In the genomic region with DNA sequence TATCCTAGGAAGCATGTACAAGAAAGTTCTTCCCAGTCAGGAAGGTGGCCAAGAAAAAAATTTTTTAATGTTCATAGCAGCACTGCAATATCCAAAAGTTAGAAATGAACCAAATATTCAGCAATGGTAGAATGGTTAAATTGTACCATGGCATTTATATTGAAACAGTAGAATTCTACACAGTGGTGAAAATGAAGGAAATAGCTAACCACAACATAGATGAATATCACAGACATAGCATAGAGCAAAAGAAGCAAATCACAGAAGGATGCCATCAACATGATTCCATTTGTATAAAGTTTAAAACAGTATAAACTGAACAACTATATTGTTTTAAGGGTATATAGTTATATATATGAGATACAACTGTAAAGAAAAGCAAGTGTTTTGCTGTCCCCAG, we compare ENCODE assay signal across 18 cellular contexts. TPM values are rescaled to one million over a fixed set of nuclear protein-coding genes. Genes with fewer than 3 reads are reported as not detected.
DNase-seq lines count a peak whose midpoint lies in the region; ATAC-seq and TF ChIP-seq lines count a peak whose summit lies in the region.
"Had no signal": no experiment of that assay in that cellular context is flagged by ENCODE, and none has a peak within 500 bp of the region (broad histone marks: within the 10 kb centered on the region; RNA-seq: fewer than 3 reads in every experiment).

No MANE protein-coding gene starts in this region.

- no peak overlapping the region for H3K4me3 Mint-ChIP-seq in activated naive CD8-positive, alpha-beta T cell treated with anti-CD3 and anti-CD28 coated beads, Interleukin-2, amount 10 ng/mL, durations not matched to agents 7 days and 5 days
- H3K4me3 Mint-ChIP-seq in activated naive CD8-positive, alpha-beta T cell treated with anti-CD3 and anti-CD28 coated beads, Interleukin-2, amount 50 U/mL, for 24 hours, result no peak overlapping the region
- H3K4me3 Mint-ChIP-seq in HFFc6 (no peak overlapping the region), T-helper 17 cell (no peak overlapping the region)
- no peak overlapping the region for H3K4me3 Mint-ChIP-seq in CD8-positive, alpha-beta memory T cell
- H3K4me3 Mint-ChIP-seq: CD4-positive, alpha-beta T cell; IgD-negative memory B cell had no signal

- peaks cover 20% of the 10 kb centered on the region for H3K4me1 Mint-ChIP-seq in activated naive CD8-positive, alpha-beta T cell treated with anti-CD3 and anti-CD28 coated beads, Interleukin-2, amount 10 ng/mL, durations not matched to agents 7 days and 5 days
- peaks cover 24% of the 10 kb centered on the region for H3K4me1 Mint-ChIP-seq in activated naive CD8-positive, alpha-beta T cell treated with anti-CD3 and anti-CD28 coated beads, Interleukin-2, amount 50 U/mL, for 24 hours
- H3K4me1 Mint-ChIP-seq in HFFc6 (ENCODE audit: low read depth) (peaks cover 45% of the 10 kb centered on the region), T-helper 17 cell (peaks cover 7% of the 10 kb centered on the region)
- H3K4me1 Mint-ChIP-seq in CD8-positive, alpha-beta memory T cell, result peaks cover 9 to 12% (median 9%) of the 10 kb centered on the region in 3 donors

- no peaks in the 10 kb centered on the region for H3K9me3 Mint-ChIP-seq in activated naive CD8-positive, alpha-beta T cell treated with anti-CD3 and anti-CD28 coated beads, Interleukin-2, amount 10 ng/mL, durations not matched to agents 7 days and 5 days
- H3K9me3 Mint-ChIP-seq in activated naive CD8-positive, alpha-beta T cell treated with anti-CD3 and anti-CD28 coated beads, Interleukin-2, amount 50 U/mL, for 24 hours, result no peaks in the 10 kb centered on the region
- no peaks in the 10 kb centered on the region for H3K9me3 Mint-ChIP-seq in HFFc6
- H3K9me3 Mint-ChIP-seq in CD8-positive, alpha-beta memory T cell, result no peaks in the 10 kb centered on the region
- H3K9me3 Mint-ChIP-seq: CD4-positive, alpha-beta T cell; IgD-negative memory B cell had no signal

- CTCF ChIA-PET in CD8-positive, alpha-beta memory T cell (lab: Charles Lee), result no interaction called here

- H3K9me3 ChIP-seq in T-helper 17 cell (ENCODE audit: control insufficient read depth, low read length, poor library complexity, severe bottlenecking), result no peaks in the 10 kb centered on the region
- H3K9me3 ChIP-seq in CD8-positive, alpha-beta memory T cell (ENCODE audit: low read length), result no peaks in the 10 kb centered on the region
- H3K9me3 ChIP-seq: BE2C, HAP-1 had no signal

- H3K4me1 ChIP-seq in CD8-positive, alpha-beta memory T cell (ENCODE audit: insufficient read depth, low read length), result no peaks in the 10 kb centered on the region
- H3K4me1 ChIP-seq: BE2C had no signal

- H3K27ac ChIP-seq in CD8-positive, alpha-beta memory T cell (ENCODE audit: low read depth, low read length), result no peak overlapping the region

- H3K36me3 Mint-ChIP-seq in activated naive CD8-positive, alpha-beta T cell treated with anti-CD3 and anti-CD28 coated beads, Interleukin-2, amount 10 ng/mL, durations not matched to agents 7 days and 5 days, result peaks cover 37% of the 10 kb centered on the region
- peaks cover 40% of the 10 kb centered on the region for H3K36me3 Mint-ChIP-seq in activated naive CD8-positive, alpha-beta T cell treated with anti-CD3 and anti-CD28 coated beads, Interleukin-2, amount 50 U/mL, for 24 hours (ENCODE audit: low read depth)
- H3K36me3 Mint-ChIP-seq in HFFc6 (ENCODE audit: low read depth), result peaks cover 39% of the 10 kb centered on the region
- peaks cover 12% of the 10 kb centered on the region for H3K36me3 Mint-ChIP-seq in T-helper 17 cell (ENCODE audit: low read depth)
- H3K36me3 Mint-ChIP-seq in CD8-positive, alpha-beta memory T cell, result peaks cover 13 to 53% (median 18%) of the 10 kb centered on the region in 3 donors

- H3K27ac Mint-ChIP-seq in activated naive CD8-positive, alpha-beta T cell treated with anti-CD3 and anti-CD28 coated beads, Interleukin-2, amount 10 ng/mL, durations not matched to agents 7 days and 5 days, result no peak overlapping the region
- no peak overlapping the region for H3K27ac Mint-ChIP-seq in activated naive CD8-positive, alpha-beta T cell treated with anti-CD3 and anti-CD28 coated beads, Interleukin-2, amount 50 U/mL, for 24 hours
- H3K27ac Mint-ChIP-seq in HFFc6 (0 out of 2 replicates have a peak overlapping the region, but pooled peaks have one; percentile 8), T-helper 17 cell (peak overlapping the region; percentile 8)
- no peak overlapping the region for H3K27ac Mint-ChIP-seq in CD8-positive, alpha-beta memory T cell
- H3K27ac Mint-ChIP-seq: CD4-positive, alpha-beta T cell; IgD-negative memory B cell had no signal

- no peak for DNase-seq in activated naive CD8-positive, alpha-beta T cell treated with anti-CD3 and anti-CD28 coated beads, Interleukin-2, amount 10 ng/mL, durations not matched to agents 7 days and 5 days
- no peak for DNase-seq in activated naive CD8-positive, alpha-beta T cell treated with anti-CD3 and anti-CD28 coated beads, Interleukin-2, amount 50 U/mL, for 24 hours
- DNase-seq in HFFc6, result no peak
- DNase-seq in T-helper 17 cell, result no peak
- DNase-seq in CD8-positive, alpha-beta memory T cell, result no peak
- DNase-seq: ACHN; BE2C; C1 segment of cervical spinal cord; CD4-positive, alpha-beta T cell; DMS153; DMS79; GF-D8; KG1 had no signal

- no peaks in the 10 kb centered on the region for H3K27me3 Mint-ChIP-seq in activated naive CD8-positive, alpha-beta T cell treated with anti-CD3 and anti-CD28 coated beads, Interleukin-2, amount 10 ng/mL, durations not matched to agents 7 days and 5 days
- H3K27me3 Mint-ChIP-seq in activated naive CD8-positive, alpha-beta T cell treated with anti-CD3 and anti-CD28 coated beads, Interleukin-2, amount 50 U/mL, for 24 hours, result no peaks in the 10 kb centered on the region
- H3K27me3 Mint-ChIP-seq in HFFc6 (ENCODE audit: insufficient read depth), result no peaks in the 10 kb centered on the region
- no peaks in the 10 kb centered on the region for H3K27me3 Mint-ChIP-seq in T-helper 17 cell
- no peaks in the 10 kb centered on the region for H3K27me3 Mint-ChIP-seq in CD8-positive, alpha-beta memory T cell
- H3K27me3 Mint-ChIP-seq: CD4-positive, alpha-beta T cell; IgD-negative memory B cell had no signal

- TF ChIP-seq CTCF in HFFc6 (IDR thresholded peaks at IDR 0.05), result no peak

- H3K27me3 ChIP-seq in CD8-positive, alpha-beta memory T cell (ENCODE audit: insufficient read depth, low read length, poor library complexity, severe bottlenecking), result no peaks in the 10 kb centered on the region
- H3K27me3 ChIP-seq: BE2C had no signal

- H3K36me3 ChIP-seq in CD8-positive, alpha-beta memory T cell (ENCODE audit: insufficient read depth, low read length), result no peaks in the 10 kb centered on the region
- H3K36me3 ChIP-seq: HAP-1 had no signal

- peak; percentile 63 for ATAC-seq in activated naive CD8-positive, alpha-beta T cell treated with anti-CD3 and anti-CD28 coated beads, Interleukin-2, amount 10 ng/mL, durations not matched to agents 7 days and 5 days (ENCODE audit: low read depth)
- no peak for ATAC-seq in activated naive CD8-positive, alpha-beta T cell treated with anti-CD3 and anti-CD28 coated beads, Interleukin-2, amount 50 U/mL, for 24 hours
- ATAC-seq in T-helper 17 cell (peak; percentile 44), HG03460 (IDR thresholded peaks at IDR 0.05; ENCODE audit: unreplicated experiment) (no peak), HG03025 (IDR thresholded peaks at IDR 0.05; ENCODE audit: low FRiP score, unreplicated experiment) (no peak)
- ATAC-seq: GM12878 had no signal

- POLR2A ChIA-PET in activated naive CD8-positive, alpha-beta T cell treated with anti-CD3 and anti-CD28 coated beads, Interleukin-2, amount 10 ng/mL, durations not matched to agents 7 days and 5 days (lab: Charles Lee), result no interaction called here
- POLR2A ChIA-PET in CD8-positive, alpha-beta memory T cell (lab: Charles Lee), result no interaction called here

- H3K4me3 ChIP-seq in CD8-positive, alpha-beta memory T cell (ENCODE audit: low read length), result no peak overlapping the region
- H3K4me3 ChIP-seq: GM12878, HAP-1 had no signal

RNA-seq across cellular contexts. Expression of gene ANKDD1B, which starts 10.7 kb away (rescaled TPM):
- total RNA-seq in activated naive CD8-positive, alpha-beta T cell treated with anti-CD3 and anti-CD28 coated beads, Interleukin-2, amount 10 ng/mL, durations not matched to agents 7 days and 5 days, result under 1 TPM; 0.26 to 0.28 TPM
- under 1 TPM in 5 of 6 experiments, not detected in 1; 0.09 to 0.17 (median 0.14) TPM for total RNA-seq in HFFc6 (2021; fragmentation: NEBNext Ultra II Directional; extraction: Animal tissue kit (Norgen Biotek cat#: 25700))
- under 1 TPM; 0.42 to 0.57 TPM for total RNA-seq in T-helper 17 cell
- under 1 TPM in 1 of 2 experiments, not detected in 1; 0.44 TPM for total RNA-seq in CD8-positive, alpha-beta memory T cell
- 0.12 TPM for polyA plus RNA-seq in CD8-positive, alpha-beta memory T cell

Comparison
In these comparisons a context has a peak if more than half of its experiments do, and no peak if none do; other contexts are left out.
1. ATAC-seq: peak in activated naive CD8-positive, alpha-beta T cell treated with anti-CD3 and anti-CD28 coated beads, Interleukin-2, amount 10 ng/mL, durations not matched to agents 7 days and 5 days (single experiment) and T-helper 17 cell (single experiment); none in activated naive CD8-positive, alpha-beta T cell treated with anti-CD3 and anti-CD28 coated beads, Interleukin-2, amount 50 U/mL, for 24 hours (single experiment), HG03460 (single experiment) and HG03025 (single experiment).
2. H3K27ac Mint-ChIP-seq: peak in HFFc6 (single experiment) and T-helper 17 cell (single experiment); none in activated naive CD8-positive, alpha-beta T cell treated with anti-CD3 and anti-CD28 coated beads, Interleukin-2, amount 10 ng/mL, durations not matched to agents 7 days and 5 days (single experiment), activated naive CD8-positive, alpha-beta T cell treated with anti-CD3 and anti-CD28 coated beads, Interleukin-2, amount 50 U/mL, for 24 hours (single experiment) and CD8-positive, alpha-beta memory T cell (0 of 8).